13 cellular contexts compared by ENCODE assay signal in the genomic region with DNA sequence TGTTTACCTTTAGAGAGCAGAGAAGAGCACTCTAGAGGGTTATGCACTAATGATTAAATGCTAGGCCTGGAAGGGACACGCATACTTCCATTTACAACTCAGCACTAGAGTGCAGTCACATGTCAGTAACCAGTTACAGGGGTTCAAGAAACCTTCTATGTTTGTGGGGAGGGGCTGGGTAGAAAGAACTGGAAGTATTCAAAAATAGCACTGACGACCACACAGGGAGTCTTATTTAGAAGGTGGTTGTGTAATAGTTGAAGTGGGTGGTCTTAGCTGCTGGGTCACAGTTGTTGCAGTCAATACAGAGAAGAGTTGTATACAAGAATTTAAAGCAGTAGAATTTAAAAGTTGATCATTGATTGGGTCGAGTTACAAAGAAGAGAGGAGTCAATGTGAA.
"Had no signal": no experiment of that assay in that cellular context is flagged by ENCODE, and none has a peak within 500 bp of the region (broad histone marks: within the 10 kb centered on the region; RNA-seq: fewer than 3 reads in every experiment).

No MANE protein-coding gene starts in this region.

- H3K27ac ChIP-seq: psoas muscle, testis had no signal

- H3K27ac Mint-ChIP-seq: natural killer cell; stimulated activated naive CD8-positive, alpha-beta T cell treated with anti-CD3 and anti-CD28 coated beads, Interleukin-15, amount 100 ng/mL, for 72 hours had no signal

- ATAC-seq: activated CD4-positive, CD25-positive, alpha-beta regulatory T cell treated with anti-CD3 and anti-CD28 coated beads, Interleukin-2, amount 50 U/mL, for 24 hours; esophagus mucosa; left cardiac atrium; mucosa of descending colon; natural killer cell; psoas muscle; stimulated activated naive CD8-positive, alpha-beta T cell treated with anti-CD3 and anti-CD28 coated beads, Interleukin-15, amount 100 ng/mL, for 72 hours had no signal

- H3K4me3 Mint-ChIP-seq: natural killer cell; stimulated activated naive CD8-positive, alpha-beta T cell treated with anti-CD3 and anti-CD28 coated beads, Interleukin-15, amount 100 ng/mL, for 72 hours had no signal

- H3K4me3 ChIP-seq: dorsolateral prefrontal cortex, mucosa of descending colon, psoas muscle, testis had no signal

- H3K27me3 Mint-ChIP-seq: stimulated activated naive CD8-positive, alpha-beta T cell treated with anti-CD3 and anti-CD28 coated beads, Interleukin-15, amount 100 ng/mL, for 72 hours had no signal

- H3K4me1 Mint-ChIP-seq: stimulated activated naive CD8-positive, alpha-beta T cell treated with anti-CD3 and anti-CD28 coated beads, Interleukin-15, amount 100 ng/mL, for 72 hours had no signal

- H3K9me3 ChIP-seq: mucosa of descending colon, psoas muscle, testis had no signal

- H3K36me3 Mint-ChIP-seq: natural killer cell had no signal

- H3K27me3 ChIP-seq: dorsolateral prefrontal cortex, testis had no signal

- DNase-seq: activated CD4-positive, alpha-beta T cell treated with anti-CD3 and anti-CD28 coated beads, Interleukin-2, amount 50 U/mL, for 4 hours; activated naive CD4-positive, alpha-beta T cell; aorta; dorsolateral prefrontal cortex; left cardiac atrium; mucosa of descending colon; natural killer cell; psoas muscle; stimulated activated CD4-positive, alpha-beta T cell treated with anti-CD3 and anti-CD28 coated beads, Interleukin-4, amount 100 ng/mL, for 24 hours; stimulated activated naive CD8-positive, alpha-beta T cell treated with anti-CD3 and anti-CD28 coated beads, Interleukin-15, amount 100 ng/mL, for 72 hours; testis had no signal

- H3K4me1 ChIP-seq: psoas muscle, testis had no signal

- H3K9me3 Mint-ChIP-seq: natural killer cell had no signal
